In genomic region chr4:165600959-165601674, GRCh38 we compare ENCODE assay signal across 19 cellular contexts.
DNase-seq lines count a peak whose midpoint lies in the region; ATAC-seq, FAIRE-seq and TF ChIP-seq lines count a peak whose summit lies in the region.
"Had no signal": no experiment of that assay in that cellular context is flagged by ENCODE, and none has a peak within 500 bp of the region (broad histone marks: within the 10 kb centered on the region; RNA-seq: fewer than 3 reads in every experiment).

No MANE protein-coding gene starts in this region.

- H3K4me1 ChIP-seq in HepG2 (ENCODE audit: insufficient read depth, low read length) (no peaks in the 10 kb centered on the region), right lobe of liver (no peaks in the 10 kb centered on the region), small intestine (ENCODE audit: control insufficient read depth in 2 of 2, insufficient read depth in 1 of 2, low read depth in 1 of 2, low read length in 1 of 2) (no peaks in the 10 kb centered on the region)

- TF ChIP-seq EP300 in HepG2 (IDR thresholded peaks at IDR 0.05; ENCODE audit: low read depth in 2 of 2, low read length in 2 of 2) (no peak), HepG2 (CRISPR knock-in tag; IDR thresholded peaks at IDR 0.05; ENCODE audit: borderline replicate concordance) (no peak)

- TF ChIP-seq RAD21 in HepG2 (CRISPR knock-in tag; IDR thresholded peaks at IDR 0.05) = no peak

- H3K36me3 ChIP-seq in HepG2 (replicated peaks in 1 of 2; ENCODE audit: control insufficient read depth in 1 of 2, insufficient read depth in 2 of 2, low read length in 2 of 2) = no peaks in the 10 kb centered on the region
- no peaks in the 10 kb centered on the region for H3K36me3 ChIP-seq in right lobe of liver
- H3K36me3 ChIP-seq in small intestine (ENCODE audit: control insufficient read depth in 2 of 2, insufficient read depth in 2 of 2, low read length in 2 of 2) = no peaks in the 10 kb centered on the region

- intact Hi-C loops in HepG2 (cut with micrococcal nuclease; ENCODE audit: unreplicated experiment) (no loop called here), right lobe of liver (cut with DNase I) (no loop called here)

- no peak for DNase-seq in HepG2 (ENCODE audit: low spot score)
- no peak for DNase-seq in right lobe of liver
- DNase-seq in SK-N-DZ (ENCODE audit: low spot score) = peak; percentile 57
- peak; percentile 49 for DNase-seq in epithelial cell of esophagus (ENCODE audit: low read depth)
- DNase-seq in activated naive CD4-positive, alpha-beta T cell treated with anti-CD3 and anti-CD28 coated beads, Interleukin-2, amount 50 U/mL, for 16 hours = no peak
- no peak for DNase-seq in GDM1 (lab: John Stamatoyannopoulos, UW)
- DNase-seq in small intestine = no peak
- DNase-seq: AML-193, DMS79, HFFc6, NCI-H1092 treated with DMSO at 0.1 percent for 48 hours, NCI-H1694 treated with DMSO at 0.1 percent for 48 hours, NCI-H446 treated with DMSO at 0.1 percent for 48 hours, NCI-H82, SHP77 treated with DMSO at 0.1 percent for 48 hours, SW 1271 had no signal

- H3K27ac ChIP-seq in HepG2 (ENCODE audit: extremely low read length, insufficient read depth, low read length) (no peak overlapping the region), right lobe of liver (no peak overlapping the region), small intestine (ENCODE audit: low read depth in 1 of 2, low read length in 1 of 2) (no peak overlapping the region)

- no peak for ATAC-seq in HepG2
- ATAC-seq in right lobe of liver = no peak
- no peak for ATAC-seq in HG03521 (IDR thresholded peaks at IDR 0.05; ENCODE audit: unreplicated experiment)
- ATAC-seq: Panc1 had no signal

- H3K4me2 ChIP-seq in HepG2 (ENCODE audit: low read depth, low read length) = no peak overlapping the region

- H3K9me3 ChIP-seq in HepG2 (ENCODE audit: low read length) = no peaks in the 10 kb centered on the region
- H3K9me3 ChIP-seq in right lobe of liver = no peaks in the 10 kb centered on the region
- no peaks in the 10 kb centered on the region for H3K9me3 ChIP-seq in small intestine (ENCODE audit: control insufficient read depth, low read depth)

- CTCF ChIA-PET in HepG2 (lab: Yijun Ruan, JAX; ENCODE audit: low intra/inter-chr PET ratio, low total read pairs) = no interaction called here

- H3K79me2 ChIP-seq in HepG2 (ENCODE audit: insufficient read depth, low read length) = no peaks in the 10 kb centered on the region

- BruUV-seq in HepG2 (replicated peaks; lab: Mats Ljungman, UMichigan) = no TSS peak

- FAIRE-seq in HepG2 (lab: Jason Lieb, UNC) (no peak), small intestine (lab: Jason Lieb, UNC) (no peak)
- FAIRE-seq: H1 had no signal

- POLR2A ChIA-PET in HepG2 (lab: Yijun Ruan, JAX) = no interaction called here

- H3K4me3 ChIP-seq in HepG2 (replicated peaks in 1 of 3; ENCODE audit: insufficient read depth in 1 of 3, low read depth in 2 of 3, low read length in 3 of 3) = no peak overlapping the region
- no peak overlapping the region for H3K4me3 ChIP-seq in right lobe of liver
- H3K4me3 ChIP-seq in epithelial cell of esophagus (ENCODE audit: low read length) = no peak overlapping the region
- no peak overlapping the region for H3K4me3 ChIP-seq in small intestine (ENCODE audit: low read depth in 1 of 2, low read length in 2 of 2)

- TF ChIP-seq POLR2A in HepG2 (IDR thresholded peaks at IDR 0.05; ENCODE audit: insufficient read depth in 1 of 2, low read depth in 2 of 2, low read length in 2 of 2) (no peak), right lobe of liver (IDR thresholded peaks at IDR 0.05) (no peak)

- no peaks in the 10 kb centered on the region; the same call in 1 of the 2 replicates for H4K20me1 ChIP-seq in HepG2 (ENCODE audit: insufficient read depth, low read length)

- in situ Hi-C loops in HepG2 (cut with HindIII; ENCODE audit: extremely low pct_ligation_motif_present, low pct_unique_long_range_greater_than_20kb) = no loop called here

- H3K9ac ChIP-seq in HepG2 (ENCODE audit: insufficient read depth, low read depth, low read length) = no peak overlapping the region

- no peak overlapping the region for H2AFZ ChIP-seq in HepG2 (ENCODE audit: low read length)

- WGBS in HepG2 (ENCODE audit: low lambda C conversion rate) = 0% methylated on average over 4 of the region's 4 CpGs
- WGBS in right lobe of liver (ENCODE audit: insufficient coverage, low coverage, low lambda C conversion rate, missing lambda C conversion rate) = 40% methylated on average over 4 of the region's 4 CpGs
- WGBS in small intestine, 3 donors = 54 to 69% (median 59%) methylated on average over 4 of the region's 4 CpGs

- H3K27me3 ChIP-seq in HepG2 (ENCODE audit: control insufficient read depth in 1 of 2, insufficient read depth in 2 of 2, low read length in 2 of 2) (no peaks in the 10 kb centered on the region), right lobe of liver (no peaks in the 10 kb centered on the region), small intestine (ENCODE audit: control insufficient read depth in 2 of 2, insufficient read depth in 2 of 2, low read length in 2 of 2) (no peaks in the 10 kb centered on the region)

- TF ChIP-seq CTCF in HepG2 (CRISPR knock-in tag; IDR thresholded peaks at IDR 0.05) = no peak
- TF ChIP-seq CTCF in right lobe of liver (IDR thresholded peaks at IDR 0.05) = no peak
- TF ChIP-seq CTCF in epithelial cell of esophagus (IDR thresholded peaks at IDR 0.05; ENCODE audit: insufficient read depth, low read depth, low read length, missing control alignments) = no peak

TF ChIP-seq in HepG2, 621 proteins besides CTCF, POLR2A, EP300 and RAD21:
- TF ChIP-seq NFE2L2 (IDR thresholded peaks at IDR 0.05; ENCODE audit: low read length) (0 out of 2 replicates have a peak, but pooled peaks have one; percentile 9), BRD4 (CRISPR knock-in tag; IDR thresholded peaks at IDR 0.05) (no peak), ETV5 (CRISPR knock-in tag; IDR thresholded peaks at IDR 0.05; ENCODE audit: borderline replicate concordance) (no peak)

Comparison
In these comparisons a context has a peak if more than half of its experiments do, and no peak if none do; other contexts are left out.
1. DNase-seq: peak in SK-N-DZ (single experiment) and epithelial cell of esophagus (single experiment); none in HepG2 (single experiment), right lobe of liver (0 of 3), activated naive CD4-positive, alpha-beta T cell treated with anti-CD3 and anti-CD28 coated beads, Interleukin-2, amount 50 U/mL, for 16 hours (single experiment), GDM1 (single experiment) and small intestine (single experiment).